ENCODE assay signal across 1 cellular context in genomic region chr17:78864117-78864516, GRCh38.
TF ChIP-seq lines count a peak whose summit lies in the region.

No MANE protein-coding gene starts in this region.

TF ChIP-seq in IMR-90, 13 proteins besides CTCF, POLR2A, EP300 and RAD21 (continued from another document):
- TF ChIP-seq FOS (IDR thresholded peaks at IDR 0.05; ENCODE audit: low read depth, low read length) (no peak), BHLHE40 (IDR thresholded peaks at IDR 0.05; ENCODE audit: low read depth, low read length) (no peak), MAFK (IDR thresholded peaks at IDR 0.05; ENCODE audit: low read depth, low read length) (no peak), CHD1 (IDR thresholded peaks at IDR 0.05; ENCODE audit: low read depth, low read length) (no peak), RFX5 (IDR thresholded peaks at IDR 0.05; ENCODE audit: low read depth, low read length) (no peak), CEBPB (IDR thresholded peaks at IDR 0.05; ENCODE audit: low read depth, low read length) (no peak), SMC3 (IDR thresholded peaks at IDR 0.05; ENCODE audit: low read depth, low read length) (no peak)
- TF ChIP-seq, protein P1, sequence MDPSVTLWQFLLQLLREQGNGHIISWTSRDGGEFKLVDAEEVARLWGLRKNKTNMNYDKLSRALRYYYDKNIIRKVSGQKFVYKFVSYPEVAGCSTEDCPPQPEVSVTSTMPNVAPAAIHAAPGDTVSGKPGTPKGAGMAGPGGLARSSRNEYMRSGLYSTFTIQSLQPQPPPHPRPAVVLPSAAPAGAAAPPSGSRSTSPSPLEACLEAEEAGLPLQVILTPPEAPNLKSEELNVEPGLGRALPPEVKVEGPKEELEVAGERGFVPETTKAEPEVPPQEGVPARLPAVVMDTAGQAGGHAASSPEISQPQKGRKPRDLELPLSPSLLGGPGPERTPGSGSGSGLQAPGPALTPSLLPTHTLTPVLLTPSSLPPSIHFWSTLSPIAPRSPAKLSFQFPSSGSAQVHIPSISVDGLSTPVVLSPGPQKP (IDR thresholded peaks at IDR 0.05; ENCODE audit: borderline replicate concordance, low read depth, low read length): no peak
- TF ChIP-seq, protein P2, sequence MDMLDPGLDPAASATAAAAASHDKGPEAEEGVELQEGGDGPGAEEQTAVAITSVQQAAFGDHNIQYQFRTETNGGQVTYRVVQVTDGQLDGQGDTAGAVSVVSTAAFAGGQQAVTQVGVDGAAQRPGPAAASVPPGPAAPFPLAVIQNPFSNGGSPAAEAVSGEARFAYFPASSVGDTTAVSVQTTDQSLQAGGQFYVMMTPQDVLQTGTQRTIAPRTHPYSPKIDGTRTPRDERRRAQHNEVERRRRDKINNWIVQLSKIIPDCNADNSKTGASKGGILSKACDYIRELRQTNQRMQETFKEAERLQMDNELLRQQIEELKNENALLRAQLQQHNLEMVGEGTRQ (IDR thresholded peaks at IDR 0.05; ENCODE audit: low read depth, low read length): no peak
